1 cellular context compared by ENCODE assay signal in the genomic region with DNA sequence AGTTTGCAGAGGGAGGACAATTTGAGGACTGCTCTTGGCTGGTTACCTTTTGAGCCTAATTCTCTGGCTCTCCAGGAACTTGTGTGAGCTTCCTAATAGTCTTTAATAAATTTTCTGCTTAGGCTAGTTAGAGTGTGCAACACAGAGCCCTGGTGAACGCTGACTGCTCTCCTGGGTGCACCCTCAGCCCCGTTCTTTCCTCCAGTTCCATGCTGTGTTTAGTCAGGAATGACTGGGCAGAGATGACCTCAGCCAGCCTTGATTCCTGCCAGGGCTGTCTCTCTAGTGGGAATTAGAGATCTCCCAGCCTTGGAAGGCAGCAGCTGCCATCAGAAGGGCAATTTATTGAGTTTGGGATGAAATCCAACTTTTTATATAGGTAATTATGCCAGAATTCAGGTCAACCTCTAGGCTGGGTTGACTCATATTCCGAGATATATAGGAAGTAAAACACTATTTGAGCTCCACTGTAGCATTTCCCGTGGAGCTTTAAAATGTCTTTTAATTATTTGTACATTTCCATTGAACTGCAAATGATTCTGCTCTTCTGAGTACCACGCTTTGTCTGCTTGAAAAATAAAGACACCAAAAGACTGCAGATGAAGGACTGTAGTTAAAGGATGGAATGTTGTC.
TF ChIP-seq lines count a peak whose summit lies in the region.

No MANE protein-coding gene starts in this region.

TF ChIP-seq in A549, 52 proteins besides CTCF, POLR2A, EP300 and RAD21 (continued from another document):
- TF ChIP-seq FOSL2 (IDR thresholded peaks at IDR 0.05) (no peak), FOSL2 (CRISPR knock-in tag; IDR thresholded peaks at IDR 0.05) (no peak), EHF (CRISPR knock-in tag; IDR thresholded peaks at IDR 0.05) (no peak)
TF ChIP-seq in A549: peak in this region for 0.
